In genomic region chr9:18463991-18464390, GRCh38 we compare ENCODE assay signal across 36 cellular contexts. TPM values are rescaled to one million over a fixed set of nuclear protein-coding genes. Genes with fewer than 3 reads are reported as not detected.
A peak's percentile ranks its signal among the peaks of the same experiment; 100 is the strongest.
DNase-seq lines count a peak whose midpoint lies in the region; ATAC-seq, FAIRE-seq and TF ChIP-seq lines count a peak whose summit lies in the region.
"Had no signal": no experiment of that assay in that cellular context is flagged by ENCODE, and none has a peak within 500 bp of the region (broad histone marks: within the 10 kb centered on the region; RNA-seq: fewer than 3 reads in every experiment).

No MANE protein-coding gene starts in this region.

- H3K27ac Mint-ChIP-seq in HFFc6: peak overlapping the region; percentile 22; the same call in 1 of the 2 replicates
- no peak overlapping the region for H3K27ac Mint-ChIP-seq in astrocyte (ENCODE audit: unreplicated experiment)
- H3K27ac Mint-ChIP-seq: activated B cell treated with CpG ODN at 0.5 μM for 24 hours; activated naive CD8-positive, alpha-beta T cell treated with anti-CD3 and anti-CD28 coated beads, Interleukin-2, amount 10 ng/mL, durations not matched to agents 7 days and 5 days; activated T-cell treated with anti-CD3 and anti-CD28 coated beads, Interleukin-2, amount 50 U/mL, for 24 hours; CD4-positive, alpha-beta T cell; immature natural killer cell; neural progenitor cell had no signal

- TF ChIP-seq CTCF in HFFc6 (IDR thresholded peaks at IDR 0.05) (no peak), astrocyte (IDR thresholded peaks at IDR 0.05; ENCODE audit: insufficient read depth, low read depth, low read length) (no peak)

- no peak overlapping the region for H2AFZ ChIP-seq in astrocyte (ENCODE audit: low read depth, low read length)
- H2AFZ ChIP-seq: neural progenitor cell, parathyroid adenoma had no signal

- H3K36me3 Mint-ChIP-seq in HFFc6 (ENCODE audit: low read depth) (no peaks in the 10 kb centered on the region), astrocyte (ENCODE audit: low read depth, unreplicated experiment) (peaks cover 2% of the 10 kb centered on the region)
- H3K36me3 Mint-ChIP-seq: activated naive CD8-positive, alpha-beta T cell treated with anti-CD3 and anti-CD28 coated beads, Interleukin-2, amount 10 ng/mL, durations not matched to agents 7 days and 5 days; immature natural killer cell; neural progenitor cell had no signal

- FAIRE-seq in astrocyte (lab: Jason Lieb, UNC): peak; percentile 54

- no peak for ATAC-seq in GM19463 (IDR thresholded peaks at IDR 0.05; ENCODE audit: unreplicated experiment)
- ATAC-seq in GM18873 (IDR thresholded peaks at IDR 0.05; ENCODE audit: low FRiP score, unreplicated experiment): no peak
- ATAC-seq: A549; HCT116; left ventricle myocardium superior; stimulated activated naive CD8-positive, alpha-beta T cell treated with anti-CD3 and anti-CD28 coated beads, Interleukin-15, Interleukin-2, amounts not matched to agents 100 U/mL and 50 U/mL, for 24 hours had no signal

- no peaks in the 10 kb centered on the region for H3K36me3 ChIP-seq in astrocyte (ENCODE audit: insufficient read depth, low read length)
- H3K36me3 ChIP-seq: colonic mucosa, esophagus muscularis mucosa, neural progenitor cell, right atrium auricular region had no signal

- H3K79me2 ChIP-seq in astrocyte (ENCODE audit: insufficient read depth, low read length): no peaks in the 10 kb centered on the region
- H3K79me2 ChIP-seq: parathyroid adenoma had no signal

- H3K9me3 Mint-ChIP-seq in HFFc6 (no peaks in the 10 kb centered on the region), astrocyte (ENCODE audit: unreplicated experiment) (peaks cover 4% of the 10 kb centered on the region)
- H3K9me3 Mint-ChIP-seq: activated B cell treated with CpG ODN at 0.5 μM for 24 hours; activated naive CD8-positive, alpha-beta T cell treated with anti-CD3 and anti-CD28 coated beads, Interleukin-2, amount 10 ng/mL, durations not matched to agents 7 days and 5 days; activated T-cell treated with anti-CD3 and anti-CD28 coated beads, Interleukin-2, amount 50 U/mL, for 24 hours; CD4-positive, alpha-beta T cell; neural progenitor cell had no signal

- H3K27me3 Mint-ChIP-seq in HFFc6 (ENCODE audit: insufficient read depth) (no peaks in the 10 kb centered on the region), astrocyte (ENCODE audit: low read depth, unreplicated experiment) (no peaks in the 10 kb centered on the region)
- H3K27me3 Mint-ChIP-seq: activated T-cell treated with anti-CD3 and anti-CD28 coated beads, Interleukin-2, amount 50 U/mL, for 24 hours had no signal

- H3K9me3 ChIP-seq in astrocyte (ENCODE audit: insufficient read depth, low read depth, low read length): no peaks in the 10 kb centered on the region
- H3K9me3 ChIP-seq: A549, colonic mucosa, esophagus muscularis mucosa, right atrium auricular region, testis had no signal

- H3K4me3 Mint-ChIP-seq in HFFc6 (no peak overlapping the region), astrocyte (ENCODE audit: unreplicated experiment) (no peak overlapping the region)
- H3K4me3 Mint-ChIP-seq: activated B cell treated with CpG ODN at 0.5 μM for 24 hours; activated naive CD8-positive, alpha-beta T cell treated with anti-CD3 and anti-CD28 coated beads, Interleukin-2, amount 10 ng/mL, durations not matched to agents 7 days and 5 days; activated T-cell treated with anti-CD3 and anti-CD28 coated beads, Interleukin-2, amount 50 U/mL, for 24 hours; CD4-positive, alpha-beta T cell; immature natural killer cell; neural progenitor cell had no signal

- H3K27me3 ChIP-seq in astrocyte (ENCODE audit: insufficient read depth, low read length): no peaks in the 10 kb centered on the region
- H3K27me3 ChIP-seq: colonic mucosa, esophagus muscularis mucosa, neural progenitor cell, right atrium auricular region, testis had no signal

- H3K4me2 ChIP-seq in astrocyte (ENCODE audit: low read length): no peak overlapping the region
- H3K4me2 ChIP-seq: A549, neural progenitor cell had no signal

- no peak overlapping the region for H3K9ac ChIP-seq in astrocyte (ENCODE audit: low read length)
- H3K9ac ChIP-seq: neural progenitor cell, parathyroid adenoma had no signal

- H3K4me1 Mint-ChIP-seq in HFFc6 (ENCODE audit: low read depth) (peaks cover 34% of the 10 kb centered on the region), astrocyte (ENCODE audit: low read depth, unreplicated experiment) (peaks cover 11% of the 10 kb centered on the region)
- H3K4me1 Mint-ChIP-seq: activated B cell treated with CpG ODN at 0.5 μM for 24 hours; activated naive CD8-positive, alpha-beta T cell treated with anti-CD3 and anti-CD28 coated beads, Interleukin-2, amount 10 ng/mL, durations not matched to agents 7 days and 5 days; immature natural killer cell; neural progenitor cell had no signal

- H4K20me1 ChIP-seq in astrocyte (ENCODE audit: insufficient read depth, low read length): no peaks in the 10 kb centered on the region

- H3K4me3 ChIP-seq in astrocyte (ENCODE audit: insufficient read depth, low read depth, low read length): no peak overlapping the region
- H3K4me3 ChIP-seq: A549, colonic mucosa, esophagus muscularis mucosa, neural progenitor cell, right atrium auricular region, testis had no signal

- no peak overlapping the region for H3K27ac ChIP-seq in astrocyte (ENCODE audit: low read depth, low read length)
- H3K27ac ChIP-seq: A549, colonic mucosa, esophagus muscularis mucosa, neural progenitor cell, parathyroid adenoma, right atrium auricular region, testis had no signal

- peaks cover 11% of the 10 kb centered on the region for H3K4me1 ChIP-seq in astrocyte (ENCODE audit: insufficient read depth, low read length)
- H3K4me1 ChIP-seq: colonic mucosa, neural progenitor cell, parathyroid adenoma, right atrium auricular region, testis had no signal

- POLR2A ChIA-PET in HEK293T (lab: Yijun Ruan, JAX): no interaction called here

- CTCF ChIA-PET in HEK293T (lab: Yijun Ruan, JAX): no interaction called here

- DNase-seq in A172 (ENCODE audit: low spot score) (peak; percentile 5), HFFc6 (peak; percentile 45), astrocyte (ENCODE audit: low read depth) (no peak), glomerular visceral epithelial cell (ENCODE audit: extremely low spot score) (peak; percentile 59), retina (no peak), HEK293T (ENCODE audit: extremely low spot score) (no peak)
- DNase-seq: activated B cell treated with CpG ODN at 0.5 μM for 24 hours; activated CD4-positive, alpha-beta T cell treated with anti-CD3 and anti-CD28 coated beads, Interleukin-2, amount 50 U/mL, for 1 hour; activated gamma-delta T cell; activated naive CD8-positive, alpha-beta T cell treated with anti-CD3 and anti-CD28 coated beads, Interleukin-2, amount 10 ng/mL, durations not matched to agents 7 days and 5 days; activated T-cell treated with anti-CD3 and anti-CD28 coated beads, Interleukin-2, amount 50 U/mL, for 24 hours; aorta; CD4-positive, alpha-beta T cell; colonic mucosa; DND-41; immature natural killer cell; Kasumi-1; left ventricle myocardium superior; MV-4-11; NCI-H146; NCI-H446 treated with DMSO at 0.1 percent for 48 hours; NCI-H82; RPMI8226; stimulated activated CD4-positive, alpha-beta T cell treated with anti-CD3 and anti-CD28 coated beads, Interleukin-1b, Interleukin-23, amount 100 ng/mL, for 48 hours; stimulated activated naive CD8-positive, alpha-beta T cell treated with anti-CD3 and anti-CD28 coated beads, Interleukin-15, Interleukin-2, amounts not matched to agents 100 U/mL and 50 U/mL, for 24 hours; testis had no signal

TF ChIP-seq in HEK293T, 16 proteins besides CTCF, POLR2A, EP300 and RAD21:
- TF ChIP-seq L3MBTL2 (conservative IDR thresholded peaks at IDR 0.05) (no peak), LEF1 (IDR thresholded peaks at IDR 0.05; ENCODE audit: borderline replicate concordance) (no peak), SP1 (IDR thresholded peaks at IDR 0.05) (no peak), ELF4 (IDR thresholded peaks at IDR 0.05) (no peak), PKNOX1 (IDR thresholded peaks at IDR 0.05) (no peak), TARDBP (IDR thresholded peaks at IDR 0.05) (no peak)

RNA-seq across cellular contexts. Expression of gene ADAMTSL1, which starts 10.0 kb away (rescaled TPM):
- 5.3 and 11.4 TPM in 2 replicates for total RNA-seq in A172 (2014; rRNA removed; shearing (Covaris generic))
- 10 to 100 TPM; 37.3 to 98.1 (median 90.8) TPM for total RNA-seq in HFFc6 (2021; fragmentation: NEBNext Ultra II Directional; extraction: Animal tissue kit (Norgen Biotek cat#: 25700))
- 11.4 and 12.6 TPM in 2 replicates for total RNA-seq in astrocyte
- total RNA-seq: activated B cell treated with CpG ODN at 0.5 μM for 24 hours; activated naive CD8-positive, alpha-beta T cell treated with anti-CD3 and anti-CD28 coated beads, Interleukin-2, amount 10 ng/mL, durations not matched to agents 7 days and 5 days; CD4-positive, alpha-beta T cell; SK-MEL-5; T-helper 1 cell treated with Interleukin-12 subunit alpha and Interleukin-12 subunit beta and Interleukin-4 antibody, amounts not matched to agents 30 ng/mL and 1 ng/mL, for 36 hours had no signal

Comparison
In these comparisons a context has a peak if more than half of its experiments do, and no peak if none do; other contexts are left out.
1. DNase-seq: peak in A172 (single experiment), HFFc6 (single experiment) and glomerular visceral epithelial cell (single experiment); none in astrocyte (single experiment), retina (single experiment) and HEK293T (single experiment).